8 cellular contexts compared by ENCODE assay signal in the genomic region with DNA sequence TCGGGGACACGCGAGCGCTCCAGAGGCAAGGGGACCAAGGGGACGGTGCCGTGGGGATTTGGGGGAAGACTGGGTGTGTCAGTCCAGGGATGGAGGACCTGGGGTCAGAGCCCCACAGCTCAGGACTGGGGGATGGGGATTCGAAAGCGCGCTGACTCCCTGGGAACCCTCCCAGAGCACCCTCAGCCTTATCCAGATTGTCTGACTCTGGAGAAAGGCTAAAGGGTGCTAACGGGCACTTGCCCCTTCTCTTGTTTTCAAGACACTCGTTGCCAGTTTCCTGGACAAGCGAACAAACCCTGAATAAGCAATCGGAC. TPM values are rescaled to one million over a fixed set of nuclear protein-coding genes. Genes with fewer than 3 reads are reported as not detected.
DNase-seq lines count a peak whose midpoint lies in the region; ATAC-seq, FAIRE-seq and TF ChIP-seq lines count a peak whose summit lies in the region.

No MANE protein-coding gene starts in this region.

- H4K20me1 ChIP-seq in DND-41 (ENCODE audit: insufficient read depth, low read length): peaks cover 6% of the 10 kb centered on the region; the same call in 1 of the 2 replicates
- no peaks in the 10 kb centered on the region for H4K20me1 ChIP-seq in OCI-LY3 (ENCODE audit: insufficient read depth, low read length)
- H4K20me1 ChIP-seq in endothelial cell of umbilical vein (replicated peaks; ENCODE audit: control insufficient read depth, extremely low read depth, insufficient read depth, low read length): no peaks in the 10 kb centered on the region
- H4K20me1 ChIP-seq in osteoblast (ENCODE audit: insufficient read depth, low read length): no peaks in the 10 kb centered on the region

- FAIRE-seq in endothelial cell of umbilical vein (lab: Jason Lieb, UNC): no peak
- no peak for FAIRE-seq in urothelium cell line (lab: Jason Lieb, UNC)

- DNase-seq in DND-41: no peak
- DNase-seq in endothelial cell of umbilical vein (ENCODE audit: low read depth, low spot score): no peak
- DNase-seq in osteoblast (ENCODE audit: insufficient read length, low spot score, missing footprints): no peak
- no peak for DNase-seq in NCI-H1436 (lab: John Stamatoyannopoulos, UW)
- no peak for DNase-seq in NCI-H2196 treated with DMSO at 0.1 percent for 48 hours (lab: John Stamatoyannopoulos, UW; ENCODE audit: unreplicated experiment)
- no peak for DNase-seq in urothelium cell line (ENCODE audit: low spot score)

- TF ChIP-seq CTCF in DND-41 (IDR thresholded peaks at IDR 0.05; ENCODE audit: borderline replicate concordance, extremely low read depth, low read length, poor library complexity, severe bottlenecking) (no peak), OCI-LY3 (IDR thresholded peaks at IDR 0.05; ENCODE audit: low read depth, low read length) (no peak), endothelial cell of umbilical vein (IDR thresholded peaks at IDR 0.05; ENCODE audit: extremely low read depth in 1 of 2, insufficient read depth in 1 of 2, low read depth in 1 of 2, low read length in 2 of 2) (no peak), osteoblast (IDR thresholded peaks at IDR 0.05; ENCODE audit: extremely low read depth, low read depth, low read length) (no peak)

- H3K36me3 ChIP-seq in DND-41 (ENCODE audit: insufficient read depth, low read length) (no peaks in the 10 kb centered on the region), OCI-LY3 (replicated peaks; ENCODE audit: low read depth, low read length) (no peaks in the 10 kb centered on the region), endothelial cell of umbilical vein (ENCODE audit: control insufficient read depth in 2 of 2, extremely low read depth in 1 of 2, insufficient read depth in 2 of 2, low read length in 2 of 2) (no peaks in the 10 kb centered on the region), osteoblast (ENCODE audit: insufficient read depth, low read length) (no peaks in the 10 kb centered on the region)

- BruUV-seq in endothelial cell of umbilical vein (replicated peaks; lab: Mats Ljungman, UMichigan): no TSS peak

- peaks cover 30% of the 10 kb centered on the region for H3K4me1 ChIP-seq in DND-41 (ENCODE audit: insufficient read depth, low read length)
- peaks cover 14% of the 10 kb centered on the region for H3K4me1 ChIP-seq in OCI-LY3 (ENCODE audit: low read length)
- H3K4me1 ChIP-seq in endothelial cell of umbilical vein (ENCODE audit: control insufficient read depth, extremely low read depth, insufficient read depth, low read length): peaks cover 3% of the 10 kb centered on the region
- H3K4me1 ChIP-seq in osteoblast (ENCODE audit: insufficient read depth, low read length): no peaks in the 10 kb centered on the region

- intact Hi-C loops in endothelial cell of umbilical vein (cut with micrococcal nuclease): loop anchor here (10.0 kb wide), 1 partner anchor 108 kb away; no protein-coding TSS in a partner anchor

- TF ChIP-seq POLR2A in endothelial cell of umbilical vein (IDR thresholded peaks at IDR 0.05; ENCODE audit: low read depth, low read length): no peak

- H3K79me2 ChIP-seq in DND-41 (ENCODE audit: insufficient read depth, low read length): peaks cover 55% of the 10 kb centered on the region
- H3K79me2 ChIP-seq in OCI-LY3 (ENCODE audit: low read length): peaks cover 18% of the 10 kb centered on the region
- no peaks in the 10 kb centered on the region for H3K79me2 ChIP-seq in endothelial cell of umbilical vein (ENCODE audit: control insufficient read depth, insufficient read depth, low read length)
- H3K79me2 ChIP-seq in osteoblast (ENCODE audit: insufficient read depth, low read length): peaks cover 16% of the 10 kb centered on the region

- H2AFZ ChIP-seq in DND-41 (ENCODE audit: low read depth, low read length): peak overlapping the region; percentile 75
- H2AFZ ChIP-seq in OCI-LY3 (ENCODE audit: low read depth, low read length): peak overlapping the region; percentile 90; the same call in 1 of the 2 replicates
- H2AFZ ChIP-seq in endothelial cell of umbilical vein (ENCODE audit: low read depth, low read length): peak overlapping the region; percentile 79
- peak overlapping the region; percentile 80 for H2AFZ ChIP-seq in osteoblast (ENCODE audit: low read length)

- H3K4me2 ChIP-seq in DND-41 (ENCODE audit: insufficient read depth, low read length) (peak overlapping the region; percentile 90), OCI-LY3 (ENCODE audit: low read length) (peak overlapping the region; percentile 87), endothelial cell of umbilical vein (ENCODE audit: insufficient read depth, low read length) (no peak overlapping the region), osteoblast (ENCODE audit: insufficient read depth, low read length) (peak overlapping the region; percentile 83)

- H3K27ac ChIP-seq in DND-41 (ENCODE audit: low read length): peak overlapping the region; percentile 85
- peak overlapping the region; percentile 18; the same call in 1 of the 2 replicates for H3K27ac ChIP-seq in OCI-LY3 (ENCODE audit: low read length)
- no peak overlapping the region for H3K27ac ChIP-seq in endothelial cell of umbilical vein (ENCODE audit: insufficient read depth, low read depth, low read length)
- H3K27ac ChIP-seq in osteoblast (ENCODE audit: low read depth, low read length): no peak overlapping the region

- peak overlapping the region; percentile 84 for H3K9ac ChIP-seq in DND-41 (ENCODE audit: low read depth, low read length)
- H3K9ac ChIP-seq in OCI-LY3 (ENCODE audit: low read length): peak overlapping the region; percentile 84
- H3K9ac ChIP-seq in endothelial cell of umbilical vein (replicated peaks; ENCODE audit: extremely low read depth, insufficient read depth, low read length): no peak overlapping the region

- dilution Hi-C loops in endothelial cell of umbilical vein (cut with MboI; ENCODE audit: extremely low pct_ligation_motif_present, low sequenced_read_pairs): no loop called here

- H3K9me1 ChIP-seq in endothelial cell of umbilical vein (replicated peaks; ENCODE audit: control insufficient read depth, extremely low read depth, insufficient read depth, low read length): no peaks in the 10 kb centered on the region

- no peaks in the 10 kb centered on the region for H3K9me3 ChIP-seq in DND-41 (ENCODE audit: insufficient read depth, low read length, severe bottlenecking)
- no peaks in the 10 kb centered on the region for H3K9me3 ChIP-seq in OCI-LY3 (ENCODE audit: insufficient read depth, low read length)
- no peaks in the 10 kb centered on the region for H3K9me3 ChIP-seq in endothelial cell of umbilical vein (replicated peaks; ENCODE audit: control insufficient read depth, insufficient read depth, low read length)
- no peaks in the 10 kb centered on the region for H3K9me3 ChIP-seq in osteoblast (ENCODE audit: low read depth, low read length)

- POLR2A ChIA-PET in endothelial cell of umbilical vein (lab: Charles Lee): no interaction called here

- H3K27me3 ChIP-seq in DND-41 (ENCODE audit: insufficient read depth, low read length, poor library complexity) (no peaks in the 10 kb centered on the region), OCI-LY3 (ENCODE audit: low read depth, low read length) (no peaks in the 10 kb centered on the region), endothelial cell of umbilical vein (ENCODE audit: control insufficient read depth in 2 of 2, insufficient read depth in 2 of 2, low read length in 2 of 2) (peaks cover 14 to 20% of the 10 kb centered on the region in 2 experiments), osteoblast (ENCODE audit: insufficient read depth, low read length) (no peaks in the 10 kb centered on the region)

- ATAC-seq in DND-41 (ENCODE audit: insufficient read depth, low read depth) (peak; percentile 6; the same call in 2 of the 3 replicates), GM21529 (IDR thresholded peaks at IDR 0.05; ENCODE audit: unreplicated experiment) (peak; percentile 4)

- CTCF ChIA-PET in endothelial cell of umbilical vein (lab: Charles Lee): no interaction called here

- H3K4me3 ChIP-seq in DND-41 (ENCODE audit: low read depth in 1 of 2, low read length in 2 of 2): peak overlapping the region; percentile 56 to 90; a peak in 3 of 4 replicates
- peak overlapping the region; percentile 99 for H3K4me3 ChIP-seq in OCI-LY3 (ENCODE audit: low read length)
- no peak overlapping the region for H3K4me3 ChIP-seq in endothelial cell of umbilical vein (replicated peaks in 1 of 3; ENCODE audit: insufficient read depth in 1 of 3, low read depth in 1 of 3, low read length in 3 of 3)
- H3K4me3 ChIP-seq in osteoblast (ENCODE audit: insufficient read depth, low read length): peak overlapping the region; percentile 78

TF ChIP-seq in endothelial cell of umbilical vein, 7 proteins besides CTCF, POLR2A, EP300 and RAD21:
- no peak for TF ChIP-seq GATA2 (IDR thresholded peaks at IDR 0.05; ENCODE audit: insufficient read depth, insufficient read length, low read depth, low read length)
- TF ChIP-seq EZH2 (IDR thresholded peaks at IDR 0.05; ENCODE audit: borderline replicate concordance, low read depth, low read length, severe bottlenecking): peak; percentile 17
- no peak for TF ChIP-seq JUN (IDR thresholded peaks at IDR 0.05; ENCODE audit: borderline replicate concordance, insufficient read depth, insufficient read length, low read depth)
- TF ChIP-seq FOS (IDR thresholded peaks at IDR 0.05; ENCODE audit: borderline replicate concordance, insufficient read depth, low read length): no peak
- no peak for TF ChIP-seq MYC (IDR thresholded peaks at IDR 0.05; ENCODE audit: low read depth, low read length)
- TF ChIP-seq, protein P1, sequence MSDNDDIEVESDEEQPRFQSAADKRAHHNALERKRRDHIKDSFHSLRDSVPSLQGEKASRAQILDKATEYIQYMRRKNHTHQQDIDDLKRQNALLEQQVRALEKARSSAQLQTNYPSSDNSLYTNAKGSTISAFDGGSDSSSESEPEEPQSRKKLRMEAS (IDR thresholded peaks at IDR 0.05; ENCODE audit: insufficient read depth, insufficient read length): no peak

RNA-seq across cellular contexts. Expression of a gene that starts 1.1 kb away (rescaled TPM):
- total RNA-seq in endothelial cell of umbilical vein (0.58 and 0.86 TPM in 2 replicates), osteoblast (26.4 and 29.5 TPM in 2 replicates)
- 0.19 and 0.37 TPM in 2 replicates for polyA plus RNA-seq in endothelial cell of umbilical vein
- polyA plus RNA-seq in endothelial cell of umbilical vein (2011; cell fraction: cytosol; rRNA removed): 0.13 and 0.34 TPM in 2 replicates
- 0.74 and 0.97 TPM in 2 replicates for polyA plus RNA-seq in endothelial cell of umbilical vein (2011; cell fraction: nucleus; rRNA removed)
- polyA plus RNA-seq in endothelial cell of umbilical vein (2012): 0.15 and 0.28 TPM in 2 replicates
- polyA minus RNA-seq in endothelial cell of umbilical vein: 0.36 and 1.3 TPM in 2 replicates
- not detected for polyA minus RNA-seq in endothelial cell of umbilical vein (2011; cell fraction: cytosol; rRNA and poly(A)+ RNA removed)
- 0.63 and 0.77 TPM in 2 replicates for polyA minus RNA-seq in endothelial cell of umbilical vein (2011; cell fraction: nucleus; rRNA and poly(A)+ RNA removed)

Comparison
In these comparisons a context has a peak if more than half of its experiments do, and no peak if none do; other contexts are left out.
1. H3K27ac ChIP-seq: peak in DND-41 (single experiment) and OCI-LY3 (single experiment); none in endothelial cell of umbilical vein (single experiment) and osteoblast (single experiment).
2. H3K4me3 ChIP-seq: peak in DND-41 (2 of 2), OCI-LY3 (single experiment) and osteoblast (single experiment); none in endothelial cell of umbilical vein (0 of 3).
3. RNA of a gene that starts 1.1 kb away (total RNA-seq): 26.4 to 29.5 TPM in osteoblast; 0.58 to 0.86 TPM in endothelial cell of umbilical vein; every median in the first group is over 10 times any median in the second.
4. Peak in every context shown above with its lines, with median percentiles within 50 percentile points of each other: H2AFZ ChIP-seq.